9 cellular contexts compared by ENCODE assay signal in the genomic region with DNA sequence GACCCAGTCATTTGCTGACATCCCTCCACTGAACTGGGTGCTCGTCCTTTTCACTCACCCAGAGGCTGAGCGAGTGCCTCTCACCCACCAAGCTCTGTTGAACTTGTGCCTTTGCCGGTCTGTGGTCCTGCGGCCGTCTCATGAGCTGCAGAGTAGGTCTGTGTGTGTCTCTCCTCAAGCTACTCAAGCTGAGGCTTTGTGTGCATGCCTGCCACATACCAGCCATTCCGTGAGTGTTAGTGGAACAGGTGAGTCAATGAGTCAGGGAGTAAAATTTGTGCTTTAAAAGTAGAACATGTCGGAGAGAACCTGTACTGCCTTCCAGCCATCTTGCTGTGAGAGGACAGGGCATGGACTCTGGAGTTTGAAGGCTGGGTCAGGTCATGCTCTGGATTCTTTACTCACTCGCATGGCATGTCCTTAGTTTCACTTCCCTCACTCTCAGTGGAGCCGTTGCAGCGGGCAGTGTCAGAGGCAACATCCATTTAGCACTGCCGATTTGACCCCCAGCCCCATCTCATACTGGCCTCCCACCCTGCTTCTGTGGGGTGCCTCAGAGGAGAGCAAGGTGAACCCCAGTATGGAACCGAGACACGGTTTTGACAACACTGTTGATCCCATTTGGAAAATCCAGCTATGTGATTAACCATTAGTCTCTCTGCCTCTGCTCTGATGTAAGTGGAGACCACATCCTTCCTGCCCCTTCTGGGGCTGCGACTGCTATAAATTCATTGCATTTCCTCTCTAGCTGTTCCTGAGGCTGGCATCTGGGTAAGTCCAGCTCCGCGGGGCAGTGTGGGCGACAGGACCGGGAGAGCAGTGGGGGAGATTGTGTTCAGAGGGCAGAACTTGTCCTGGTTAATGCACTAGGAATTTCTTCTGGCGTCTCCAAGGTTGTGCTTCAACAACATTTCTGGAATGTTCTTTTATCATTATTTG. TPM values are rescaled to one million over a fixed set of nuclear protein-coding genes. Genes with fewer than 3 reads are reported as not detected.
DNase-seq lines count a peak whose midpoint lies in the region; ATAC-seq, FAIRE-seq and TF ChIP-seq lines count a peak whose summit lies in the region.
"Had no signal": no experiment of that assay in that cellular context is flagged by ENCODE, and none has a peak within 500 bp of the region (broad histone marks: within the 10 kb centered on the region; RNA-seq: fewer than 3 reads in every experiment).

A gene (plus strand): TSS at position 751 of the 939 bp plus-strand sequence. CDS start 2,628 bp downstream, outside the sequence.

- H3K79me1 ChIP-seq in trophoblast cell (ENCODE audit: low read length), result peaks cover 16% of the 10 kb centered on the region

- H3K4me1 ChIP-seq in endothelial cell of umbilical vein (ENCODE audit: control insufficient read depth, extremely low read depth, insufficient read depth, low read length) (no peaks in the 10 kb centered on the region), trophoblast cell (ENCODE audit: control insufficient read depth in 1 of 2, insufficient read depth in 2 of 2, low read length in 2 of 2) (peaks cover 16 to 18% of the 10 kb centered on the region in 2 experiments)
- H3K4me1 ChIP-seq: gastrocnemius medialis had no signal

- no peaks in the 10 kb centered on the region for H4K20me1 ChIP-seq in endothelial cell of umbilical vein (replicated peaks; ENCODE audit: control insufficient read depth, extremely low read depth, insufficient read depth, low read length)

- no peak for TF ChIP-seq CTCF in endothelial cell of umbilical vein (IDR thresholded peaks at IDR 0.05; ENCODE audit: extremely low read depth in 1 of 2, insufficient read depth in 1 of 2, low read depth in 1 of 2, low read length in 2 of 2)

- WGBS in trophoblast cell (ENCODE audit: extremely low coverage, insufficient coverage, insufficient read length), result no CpG with 5 or more reads among the region's 19 CpGs

- peak within 1 kb of the TSS; percentile 63 for H2AK5ac ChIP-seq in trophoblast cell (ENCODE audit: low read length)

- H3K4me3 ChIP-seq in endothelial cell of umbilical vein (replicated peaks in 1 of 3; ENCODE audit: insufficient read depth in 1 of 3, low read depth in 1 of 3, low read length in 3 of 3) (no peak within 1 kb of the TSS), trophoblast cell (ENCODE audit: low read depth, low read length) (no peak within 1 kb of the TSS)

- peak within 1 kb of the TSS; percentile 19 for H3K4ac ChIP-seq in trophoblast cell (ENCODE audit: low read depth, low read length)

- FAIRE-seq in GM18507 (lab: Jason Lieb, UNC) (peak; percentile 42), endothelial cell of umbilical vein (lab: Jason Lieb, UNC) (no peak)

- no peak for TF ChIP-seq POLR2A in endothelial cell of umbilical vein (IDR thresholded peaks at IDR 0.05; ENCODE audit: low read depth, low read length)

- H3K9me3 ChIP-seq in endothelial cell of umbilical vein (replicated peaks; ENCODE audit: control insufficient read depth, insufficient read depth, low read length), result no peaks in the 10 kb centered on the region
- no peaks in the 10 kb centered on the region for H3K9me3 ChIP-seq in trophoblast cell (ENCODE audit: insufficient read depth, low read depth, low read length)
- H3K9me3 ChIP-seq: gastrocnemius medialis had no signal

- peak within 1 kb of the TSS; percentile 70 to 90 (median 80) for H3K4me3 Mint-ChIP-seq in IgD-negative memory B cell
- peak within 1 kb of the TSS; percentile 73 for H3K4me3 Mint-ChIP-seq in activated CD4-positive, alpha-beta T cell treated with anti-CD3 and anti-CD28 coated beads for 36 hours

- H3K36me3 Mint-ChIP-seq in IgD-negative memory B cell, result no peaks in the 10 kb centered on the region
- H3K36me3 Mint-ChIP-seq in activated CD4-positive, alpha-beta T cell treated with anti-CD3 and anti-CD28 coated beads for 36 hours (ENCODE audit: low read depth), result no peaks in the 10 kb centered on the region

- H4K8ac ChIP-seq in trophoblast cell (ENCODE audit: low read depth, low read length), result peak within 1 kb of the TSS; percentile 33

- H3K9me1 ChIP-seq in endothelial cell of umbilical vein (replicated peaks; ENCODE audit: control insufficient read depth, extremely low read depth, insufficient read depth, low read length), result no peaks in the 10 kb centered on the region

- no peak within 1 kb of the TSS for H2AFZ ChIP-seq in endothelial cell of umbilical vein (ENCODE audit: low read depth, low read length)
- no peak within 1 kb of the TSS for H2AFZ ChIP-seq in trophoblast cell (ENCODE audit: insufficient read depth, low read length, poor library complexity)

- H3K27me3 Mint-ChIP-seq in IgD-negative memory B cell, result peaks cover 3% of the 10 kb centered on the region
- H3K27me3 Mint-ChIP-seq in activated CD4-positive, alpha-beta T cell treated with anti-CD3 and anti-CD28 coated beads for 36 hours, result peaks cover 2% of the 10 kb centered on the region

- peak within 1 kb of the TSS; percentile 67 for H4K91ac ChIP-seq in trophoblast cell (ENCODE audit: low read depth, low read length)

- dilution Hi-C loops in endothelial cell of umbilical vein (cut with MboI; ENCODE audit: extremely low pct_ligation_motif_present, low sequenced_read_pairs), result no loop called here

- peak; percentile 75 for ATAC-seq in activated CD4-positive, alpha-beta T cell treated with anti-CD3 and anti-CD28 coated beads for 36 hours
- ATAC-seq in GM21360 (IDR thresholded peaks at IDR 0.05; ENCODE audit: unreplicated experiment) (no peak), GM19035 (IDR thresholded peaks at IDR 0.05; ENCODE audit: unreplicated experiment) (no peak)
- ATAC-seq: gastrocnemius medialis had no signal

- H3K79me2 ChIP-seq in endothelial cell of umbilical vein (ENCODE audit: control insufficient read depth, insufficient read depth, low read length) (no peaks in the 10 kb centered on the region), trophoblast cell (ENCODE audit: control insufficient read depth, insufficient read depth, low read length, poor library complexity) (no peaks in the 10 kb centered on the region)

- H2BK5ac ChIP-seq in trophoblast cell (ENCODE audit: low read depth, low read length, poor library complexity), result peak within 1 kb of the TSS; percentile 52

- H3K4me2 ChIP-seq in endothelial cell of umbilical vein (ENCODE audit: insufficient read depth, low read length) (no peak within 1 kb of the TSS), trophoblast cell (ENCODE audit: low read length) (peak within 1 kb of the TSS; percentile 32)

- CTCF ChIA-PET in activated CD4-positive, alpha-beta T cell treated with anti-CD3 and anti-CD28 coated beads for 36 hours (lab: Charles Lee), result interaction anchor here (0.5 to 3.2 kb wide), 4 partner anchors 26 to 1251 kb away, joined by 3 to 12 read pairs (median 4); no protein-coding TSS in a partner anchor
- CTCF ChIA-PET in endothelial cell of umbilical vein (lab: Charles Lee), result no interaction called here

- H3K27ac Mint-ChIP-seq in IgD-negative memory B cell, result peak within 1 kb of the TSS in 2 of 3 donors; percentile 30 to 52
- H3K27ac Mint-ChIP-seq in activated CD4-positive, alpha-beta T cell treated with anti-CD3 and anti-CD28 coated beads for 36 hours, result peak within 1 kb of the TSS; percentile 77

- peak within 1 kb of the TSS; percentile 59 for H2BK12ac ChIP-seq in trophoblast cell (ENCODE audit: low read length)

- no peak within 1 kb of the TSS for H4K12ac ChIP-seq in trophoblast cell (ENCODE audit: low read depth, low read length)

- intact Hi-C loops in activated CD4-positive, alpha-beta T cell treated with anti-CD3 and anti-CD28 coated beads for 36 hours (cut with DNase I, micrococcal nuclease), result no loop called here
- intact Hi-C loops in endothelial cell of umbilical vein (cut with micrococcal nuclease), result no loop called here

- no peaks in the 10 kb centered on the region for H3K27me3 ChIP-seq in endothelial cell of umbilical vein (ENCODE audit: control insufficient read depth in 2 of 2, insufficient read depth in 2 of 2, low read length in 2 of 2)
- no peaks in the 10 kb centered on the region for H3K27me3 ChIP-seq in trophoblast cell (ENCODE audit: insufficient read depth, low read length)
- H3K27me3 ChIP-seq: gastrocnemius medialis had no signal

- POLR2A ChIA-PET in activated CD4-positive, alpha-beta T cell treated with anti-CD3 and anti-CD28 coated beads for 36 hours (lab: Charles Lee), result no interaction called here
- POLR2A ChIA-PET in endothelial cell of umbilical vein (lab: Charles Lee), result no interaction called here

- no TSS peak for BruUV-seq in endothelial cell of umbilical vein (replicated peaks; lab: Mats Ljungman, UMichigan)

- H3K4me1 Mint-ChIP-seq in IgD-negative memory B cell, result peaks cover 17 to 32% (median 27%) of the 10 kb centered on the region in 3 donors
- H3K4me1 Mint-ChIP-seq in activated CD4-positive, alpha-beta T cell treated with anti-CD3 and anti-CD28 coated beads for 36 hours, result peaks cover 40% of the 10 kb centered on the region

- no peak within 1 kb of the TSS for H3K9ac ChIP-seq in endothelial cell of umbilical vein (replicated peaks; ENCODE audit: extremely low read depth, insufficient read depth, low read length)
- H3K9ac ChIP-seq in trophoblast cell (ENCODE audit: low read length), result no peak within 1 kb of the TSS

- H3K27ac ChIP-seq in endothelial cell of umbilical vein (ENCODE audit: insufficient read depth, low read depth, low read length), result no peak within 1 kb of the TSS
- peak within 1 kb of the TSS; percentile 77 for H3K27ac ChIP-seq in trophoblast cell (ENCODE audit: low read depth, low read length)
- H3K27ac ChIP-seq: gastrocnemius medialis had no signal

- peak within 1 kb of the TSS; percentile 76 for H2BK120ac ChIP-seq in trophoblast cell (ENCODE audit: insufficient read depth, low read length, poor library complexity)

- H3K36me3 ChIP-seq in endothelial cell of umbilical vein (ENCODE audit: control insufficient read depth in 2 of 2, extremely low read depth in 1 of 2, insufficient read depth in 2 of 2, low read length in 2 of 2) (no peaks in the 10 kb centered on the region), trophoblast cell (ENCODE audit: control insufficient read depth in 1 of 2, insufficient read depth in 2 of 2, low read length in 2 of 2) (no peaks in the 10 kb centered on the region)
- H3K36me3 ChIP-seq: gastrocnemius medialis had no signal

- H3K18ac ChIP-seq in trophoblast cell (ENCODE audit: low read length), result peak within 1 kb of the TSS; percentile 29

- H3K14ac ChIP-seq in trophoblast cell (ENCODE audit: low read length), result peak within 1 kb of the TSS; percentile 53

- DNase-seq in GM18507 (ENCODE audit: extremely low spot score, insufficient read length, low read depth), result no peak
- peak; percentile 58 for DNase-seq in activated CD4-positive, alpha-beta T cell treated with anti-CD3 and anti-CD28 coated beads for 36 hours
- DNase-seq in endothelial cell of umbilical vein (ENCODE audit: low read depth, low spot score), result peak; percentile 12
- peak; percentile 89 to 96 for DNase-seq in trophoblast cell
- DNase-seq in NCI-H1105 treated with DMSO at 0.1 percent for 48 hours (lab: John Stamatoyannopoulos, UW), result no peak

- no peaks in the 10 kb centered on the region for H3K9me3 Mint-ChIP-seq in IgD-negative memory B cell
- H3K9me3 Mint-ChIP-seq in activated CD4-positive, alpha-beta T cell treated with anti-CD3 and anti-CD28 coated beads for 36 hours (ENCODE audit: low read depth), result no peaks in the 10 kb centered on the region

- no peak within 1 kb of the TSS for H3K23ac ChIP-seq in trophoblast cell (ENCODE audit: low read length)

RNA-seq across cellular contexts. Expression of the gene that starts here (rescaled TPM):
- polyA plus RNA-seq in IgD-negative memory B cell (0.08 TPM), endothelial cell of umbilical vein (0.08 and 0.29 TPM in 2 replicates)
- 1 to 10 TPM; 1.0 to 1.5 TPM for total RNA-seq in activated CD4-positive, alpha-beta T cell treated with anti-CD3 and anti-CD28 coated beads for 36 hours
- total RNA-seq in endothelial cell of umbilical vein, result 0.07 and 0.24 TPM in 2 replicates
- polyA plus RNA-seq in endothelial cell of umbilical vein (2011; cell fraction: cytosol; rRNA removed), result 0.06 and 0.11 TPM in 2 replicates
- polyA plus RNA-seq in endothelial cell of umbilical vein (2011; cell fraction: nucleus; rRNA removed), result 0.03 and 0.07 TPM in 2 replicates
- not detected in 2 replicates for polyA plus RNA-seq in endothelial cell of umbilical vein (2012)
- not detected in 2 replicates for polyA minus RNA-seq in endothelial cell of umbilical vein
- not detected for polyA minus RNA-seq in endothelial cell of umbilical vein (2011; cell fraction: cytosol; rRNA and poly(A)+ RNA removed)
- 0.14 TPM in 1 of 2 replicates, not detected in the other for polyA minus RNA-seq in endothelial cell of umbilical vein (2011; cell fraction: nucleus; rRNA and poly(A)+ RNA removed)
- polyA plus RNA-seq in trophoblast cell (2013), result 0.59 and 1.2 TPM in 2 replicates

Comparison
In these comparisons a context has a peak if more than half of its experiments do, and no peak if none do; other contexts are left out.
1. Peak in DNase-seq in endothelial cell of umbilical vein; RNA of the gene not detected or under 1 TPM.
2. DNase-seq: peak in activated CD4-positive, alpha-beta T cell treated with anti-CD3 and anti-CD28 coated beads for 36 hours (single experiment) and trophoblast cell (2 of 2); none in GM18507 (single experiment) and NCI-H1105 treated with DMSO at 0.1 percent for 48 hours (single experiment).